15 cellular contexts compared by ENCODE assay signal in the genomic region with DNA sequence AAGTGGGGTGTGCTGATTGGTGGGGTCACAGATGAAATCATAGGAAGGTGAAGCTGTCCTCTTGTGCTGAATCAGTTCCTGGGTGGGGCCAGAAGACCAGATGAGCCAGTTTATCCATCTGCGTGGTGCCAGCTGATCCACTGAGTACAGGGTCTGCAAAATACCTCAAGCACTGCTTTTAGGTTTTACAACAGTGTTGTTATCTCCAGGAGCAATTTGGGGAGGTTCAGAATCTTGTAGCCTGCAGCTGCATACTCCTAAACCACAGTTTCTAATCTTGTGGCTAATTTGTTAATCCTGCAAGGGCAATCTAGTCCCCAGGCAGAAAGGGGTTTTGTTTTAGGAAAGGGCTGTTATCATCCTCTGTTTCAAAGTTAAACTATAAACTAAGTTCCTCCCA. TPM values are rescaled to one million over a fixed set of nuclear protein-coding genes. Genes with fewer than 3 reads are reported as not detected.
DNase-seq lines count a peak whose midpoint lies in the region; ATAC-seq, FAIRE-seq and TF ChIP-seq lines count a peak whose summit lies in the region.
"Had no signal": no experiment of that assay in that cellular context is flagged by ENCODE, and none has a peak within 500 bp of the region (broad histone marks: within the 10 kb centered on the region; RNA-seq: fewer than 3 reads in every experiment).

No MANE protein-coding gene starts in this region.

- TF ChIP-seq CTCF in HFFc6 (IDR thresholded peaks at IDR 0.05) (no peak), NB4 (IDR thresholded peaks at IDR 0.05; ENCODE audit: low read depth, low read length) (no peak), bronchial epithelial cell (IDR thresholded peaks at IDR 0.05; ENCODE audit: insufficient read depth, low read length, severe bottlenecking) (no peak), lower leg skin (IDR thresholded peaks at IDR 0.05) (no peak)

- H3K4me3 Mint-ChIP-seq in HFFc6, result no peak overlapping the region
- H3K4me3 Mint-ChIP-seq: B cell; CD8-positive, alpha-beta memory T cell had no signal

- no peaks in the 10 kb centered on the region for H3K27me3 ChIP-seq in bronchial epithelial cell (ENCODE audit: control insufficient read depth, insufficient read depth, low read length)

- H3K27ac Mint-ChIP-seq in HFFc6, result peak overlapping the region; percentile 12; the same call in 1 of the 2 replicates
- H3K27ac Mint-ChIP-seq: B cell; CD8-positive, alpha-beta memory T cell had no signal

- intact Hi-C loops in lower leg skin (cut with DNase I; ENCODE audit: low total_unique reads), result no loop called here

- H3K4me1 Mint-ChIP-seq in HFFc6 (ENCODE audit: low read depth), result peaks cover 40% of the 10 kb centered on the region
- H3K4me1 Mint-ChIP-seq: B cell; CD8-positive, alpha-beta memory T cell had no signal

- H3K27me3 Mint-ChIP-seq in HFFc6 (ENCODE audit: insufficient read depth), result peaks cover 1% of the 10 kb centered on the region; the same call in 1 of the 2 replicates
- H3K27me3 Mint-ChIP-seq: CD8-positive, alpha-beta memory T cell had no signal

- H3K36me3 Mint-ChIP-seq in HFFc6 (ENCODE audit: low read depth), result no peaks in the 10 kb centered on the region
- H3K36me3 Mint-ChIP-seq: CD8-positive, alpha-beta memory T cell had no signal

- FAIRE-seq in bronchial epithelial cell (lab: Jason Lieb, UNC), result peak; percentile 50

- no peak for DNase-seq in HFFc6
- peak; percentile 69 for DNase-seq in NB4 (ENCODE audit: low read depth)
- DNase-seq in bronchial epithelial cell (ENCODE audit: low read depth), result peak; percentile 43
- no peak for DNase-seq in cortex of kidney (lab: John Stamatoyannopoulos, UW)
- no peak for DNase-seq in lower leg skin (ENCODE audit: low spot score in 2 of 2)
- no peak for DNase-seq in activated CD8-positive, alpha-beta memory T cell treated with anti-CD3 and anti-CD28 coated beads, Interleukin-2, amount 50 U/mL, for 4 hours
- DNase-seq: CD8-positive, alpha-beta memory T cell; IMR-90; NCI-H1436; NCI-H2029 treated with DMSO at 0.1 percent for 48 hours; NCI-H524 had no signal

- WGBS in lower leg skin, 2 donors, result 58 to 69% methylated on average over 1 of the region's 1 CpG

- H3K9me3 Mint-ChIP-seq in HFFc6, result no peaks in the 10 kb centered on the region
- H3K9me3 Mint-ChIP-seq: CD8-positive, alpha-beta memory T cell had no signal

- no peak for TF ChIP-seq POLR2A in NB4 (IDR thresholded peaks at IDR 0.05; ENCODE audit: extremely low read depth, insufficient read length)
- no peak for TF ChIP-seq POLR2A in lower leg skin (IDR thresholded peaks at IDR 0.05)

- H3K36me3 ChIP-seq in bronchial epithelial cell (ENCODE audit: control insufficient read depth, insufficient read depth, low read length), result no peaks in the 10 kb centered on the region

- no peak for ATAC-seq in HG03196 (IDR thresholded peaks at IDR 0.05; ENCODE audit: unreplicated experiment)

- H3K4me3 ChIP-seq in NB4 (ENCODE audit: low read depth, low read length) (no peak overlapping the region), bronchial epithelial cell (ENCODE audit: low read depth, low read length) (no peak overlapping the region), lower leg skin (ENCODE audit: low read depth, poor library complexity, severe bottlenecking) (no peak overlapping the region)

RNA-seq across cellular contexts. Expression of a gene that starts 17.0 kb away (rescaled TPM):
- 10 to 100 TPM; 25.4 to 30.0 (median 27.5) TPM for total RNA-seq in HFFc6 (2021; fragmentation: NEBNext Ultra II Directional; extraction: Animal tissue kit (Norgen Biotek cat#: 25700))
- 92.1 and 145 TPM in 2 replicates for total RNA-seq in bronchial epithelial cell
- 10 to 100 TPM; 29.6 to 37.3 (median 32.1) TPM for total RNA-seq in lower leg skin

RNA-seq across cellular contexts. Expression of a gene that starts 47.5 kb away (rescaled TPM):
- under 1 TPM; 0.11 to 0.77 (median 0.47) TPM for total RNA-seq in HFFc6 (2021; fragmentation: NEBNext Ultra II Directional; extraction: Animal tissue kit (Norgen Biotek cat#: 25700))
- total RNA-seq in bronchial epithelial cell, result 0.26 and 1.1 TPM in 2 replicates
- total RNA-seq in lower leg skin, result 1 to 10 TPM in 2 of 4 donors, under 1 TPM in 2; 0.13 to 2.4 (median 0.81) TPM
- total RNA-seq: H4, HT-29, IMR-90 had no signal

Comparison
In these comparisons a context has a peak if more than half of its experiments do, and no peak if none do; other contexts are left out.
1. DNase-seq: peak in NB4 (single experiment) and bronchial epithelial cell (single experiment); none in HFFc6 (single experiment), cortex of kidney (single experiment), lower leg skin (0 of 2) and activated CD8-positive, alpha-beta memory T cell treated with anti-CD3 and anti-CD28 coated beads, Interleukin-2, amount 50 U/mL, for 4 hours (single experiment).